In genomic region chr4:151358266-151358665, GRCh38 we compare ENCODE assay signal across 16 cellular contexts. TPM values are rescaled to one million over a fixed set of nuclear protein-coding genes. Genes with fewer than 3 reads are reported as not detected.
"Had no signal": no experiment of that assay in that cellular context is flagged by ENCODE, and none has a peak within 500 bp of the region (broad histone marks: within the 10 kb centered on the region; RNA-seq: fewer than 3 reads in every experiment).

No MANE protein-coding gene starts in this region.

- H3K4me1 ChIP-seq: left ventricle myocardium inferior, pancreas had no signal

- DNase-seq: activated CD4-positive, alpha-beta T cell treated with anti-CD3 and anti-CD28 coated beads, Interleukin-2, amount 50 U/mL, for 4 hours; activated CD8-positive, alpha-beta memory T cell treated with anti-CD3 and anti-CD28 coated beads, Interleukin-2, amount 10 ng/mL, durations not matched to agents 7 days and 5 days; activated effector memory CD4-positive, alpha-beta T cell treated with anti-CD3 and anti-CD28 coated beads, Interleukin-2, amount 50 U/mL, for 16 hours; activated T-cell treated with anti-CD3 and anti-CD28 coated beads, Interleukin-2, amount 50 U/mL, for 24 hours; aorta; effector CD8-positive, alpha-beta T cell; glutamatergic neuron; left ventricle myocardium inferior; mesendoderm; pancreas had no signal

- H3K27ac ChIP-seq: coronary artery, left ventricle myocardium inferior, pancreas, vagina had no signal

- ATAC-seq: activated CD8-positive, alpha-beta memory T cell treated with anti-CD3 and anti-CD28 coated beads, Interleukin-2, amount 10 ng/mL, durations not matched to agents 7 days and 5 days; pancreas had no signal

- H3K4me2 ChIP-seq: smooth muscle cell had no signal

- H3K36me3 ChIP-seq: left ventricle myocardium inferior, pancreas, tibial nerve, vagina had no signal

- H3K4me3 ChIP-seq: coronary artery, left ventricle myocardium inferior, pancreas, smooth muscle cell, tibial nerve, vagina had no signal

- H3K9me3 ChIP-seq: left ventricle myocardium inferior, pancreas, tibial nerve, vagina had no signal

- H3K27me3 ChIP-seq: pancreas, tibial nerve, vagina had no signal

RNA-seq across cellular contexts. Expression of gene SH3D19, which starts 32.9 kb away (rescaled TPM):
- total RNA-seq: activated CD8-positive, alpha-beta memory T cell treated with anti-CD3 and anti-CD28 coated beads, Interleukin-2, amount 10 ng/mL, durations not matched to agents 7 days and 5 days; T-helper 2 cell treated with Interferon-gamma antibody and Interleukin-4, amounts not matched to agents 100 ng/mL and 5 ng/mL, for 36 hours had no signal

RNA-seq across cellular contexts. Expression of gene FHIP1A, which starts 50.7 kb away (rescaled TPM):
- total RNA-seq: activated CD8-positive, alpha-beta memory T cell treated with anti-CD3 and anti-CD28 coated beads, Interleukin-2, amount 10 ng/mL, durations not matched to agents 7 days and 5 days; T-helper 2 cell treated with Interferon-gamma antibody and Interleukin-4, amounts not matched to agents 100 ng/mL and 5 ng/mL, for 36 hours had no signal
- polyA plus RNA-seq: neural cell had no signal
